In genomic region chr12:6114476-6114870, GRCh38 we compare ENCODE assay signal across 9 cellular contexts. TPM values are rescaled to one million over a fixed set of nuclear protein-coding genes. Genes with fewer than 3 reads are reported as not detected.
"Had no signal": no experiment of that assay in that cellular context is flagged by ENCODE, and none has a peak within 500 bp of the region (broad histone marks: within the 10 kb centered on the region; RNA-seq: fewer than 3 reads in every experiment).

No MANE protein-coding gene starts in this region.

- H2AFZ ChIP-seq: hepatocyte had no signal

- DNase-seq: activated CD4-positive, alpha-beta memory T cell treated with anti-CD3 and anti-CD28 coated beads, Interleukin-2, amount 10 ng/mL, durations not matched to agents 7 days and 5 days; activated T-cell treated with anti-CD3 and anti-CD28 coated beads, Interleukin-2, amount 50 U/mL, for 48 hours; colonic mucosa; kidney glomerular epithelial cell; occipital lobe; tibial artery had no signal

- H3K36me3 ChIP-seq: colonic mucosa, gastroesophageal sphincter, tibial artery had no signal

- H3K4me3 ChIP-seq: colonic mucosa, gastroesophageal sphincter, hepatocyte, tibial artery had no signal

- H3K27ac ChIP-seq: colonic mucosa, hepatocyte, tibial artery had no signal

- H3K4me1 ChIP-seq: colonic mucosa, tibial artery had no signal

- H3K9me3 ChIP-seq: colonic mucosa, gastroesophageal sphincter, tibial artery had no signal

- ATAC-seq: gastroesophageal sphincter had no signal

- H3K4me2 ChIP-seq: hepatocyte had no signal

- H3K27me3 ChIP-seq: colonic mucosa, gastroesophageal sphincter, hepatocyte, tibial artery had no signal

RNA-seq across cellular contexts. Expression of gene VWF, which starts 10.0 kb away (rescaled TPM):
- total RNA-seq: activated CD4-positive, alpha-beta memory T cell treated with anti-CD3 and anti-CD28 coated beads, Interleukin-2, amount 10 ng/mL, durations not matched to agents 7 days and 5 days; natural killer cell treated with Interleukin-12 subunit alpha and Interleukin-12 subunit beta and Interleukin-15 and Interleukin-18, amount 100 ng/mL, for 72 hours had no signal
